Comparison of ENCODE assay signal across 8 cellular contexts in genomic region chr20:51385941-51386530, GRCh38.
A peak's percentile ranks its signal among the peaks of the same experiment; 100 is the strongest.
DNase-seq lines count a peak whose midpoint lies in the region; ATAC-seq and TF ChIP-seq lines count a peak whose summit lies in the region.

No MANE protein-coding gene starts in this region.

- ATAC-seq in gastrocnemius medialis, result no peak
- ATAC-seq in HG03469 (IDR thresholded peaks at IDR 0.05; ENCODE audit: unreplicated experiment), result no peak

- no peaks in the 10 kb centered on the region for H3K36me3 ChIP-seq in gastrocnemius medialis

- no peaks in the 10 kb centered on the region for H3K27me3 ChIP-seq in gastrocnemius medialis

- H3K4me3 ChIP-seq in fibroblast of pulmonary artery (replicated peaks; ENCODE audit: low read depth, low read length) (no peak overlapping the region), gastrocnemius medialis (no peak overlapping the region)

- H3K9me3 ChIP-seq in gastrocnemius medialis, result no peaks in the 10 kb centered on the region

- TF ChIP-seq RAD21 in Ishikawa (IDR thresholded peaks at IDR 0.05; ENCODE audit: low read depth), result peak; percentile 58

- no peak for TF ChIP-seq EP300 in Ishikawa (IDR thresholded peaks at IDR 0.05; ENCODE audit: borderline replicate concordance)

- intact Hi-C loops in gastrocnemius medialis (cut with DNase I; ENCODE audit: low total_unique reads), result loop anchor here (1.0 kb wide), 1 partner anchor 209 kb away; no protein-coding TSS in a partner anchor

- H3K27ac ChIP-seq in gastrocnemius medialis, result no peak overlapping the region

- TF ChIP-seq CTCF in fibroblast of pulmonary artery (IDR thresholded peaks at IDR 0.05; ENCODE audit: low read length, missing control alignments) (peak; percentile 78), gastrocnemius medialis (IDR thresholded peaks at IDR 0.05 in 4 of 5, conservative IDR thresholded peaks at IDR 0.05 in 1 of 5) (peak; percentile 7 to 54 (median 42))

- peaks cover 26 to 31% of the 10 kb centered on the region in 2 donors for H3K4me1 ChIP-seq in gastrocnemius medialis

- no peak for TF ChIP-seq POLR2A in gastrocnemius medialis (IDR thresholded peaks at IDR 0.05)

- DNase-seq in NCI-H2196 (lab: John Stamatoyannopoulos, UW; ENCODE audit: unreplicated experiment), result peak; percentile 18
- no peak for DNase-seq in NCI-H2196 treated with DMSO at 0.1 percent for 48 hours (lab: John Stamatoyannopoulos, UW; ENCODE audit: unreplicated experiment)
- DNase-seq in activated CD4-positive, alpha-beta T cell treated with anti-CD3 and anti-CD28 coated beads for 48 hours, result peak; percentile 22
- DNase-seq in fibroblast of pulmonary artery (ENCODE audit: low read depth), result peak; percentile 63
- no peak for DNase-seq in gastrocnemius medialis
- DNase-seq in DMS53 treated with DMSO at 0.1 percent for 48 hours (lab: John Stamatoyannopoulos, UW; ENCODE audit: unreplicated experiment), result no peak

- in situ Hi-C loops in gastrocnemius medialis (cut with MboI; ENCODE audit: low sequenced_read_pairs in 4 of 4), result no loop called here

TF ChIP-seq in Ishikawa, 13 proteins besides CTCF, POLR2A, EP300 and RAD21:
- TF ChIP-seq TAF1 (IDR thresholded peaks at IDR 0.05; ENCODE audit: low read depth) (no peak), TEAD4 (IDR thresholded peaks at IDR 0.05) (no peak), FOXM1 (IDR thresholded peaks at IDR 0.05; ENCODE audit: borderline replicate concordance, low read depth) (no peak), USF1 (IDR thresholded peaks at IDR 0.05) (no peak), YY1 (IDR thresholded peaks at IDR 0.05; ENCODE audit: low read depth) (no peak), REST (IDR thresholded peaks at IDR 0.05; ENCODE audit: low read depth) (no peak), ZBTB7A (IDR thresholded peaks at IDR 0.05; ENCODE audit: low read depth) (no peak), CREB1 (IDR thresholded peaks at IDR 0.05; ENCODE audit: low read depth) (no peak), MAX (IDR thresholded peaks at IDR 0.05) (no peak), TCF12 (IDR thresholded peaks at IDR 0.05; ENCODE audit: low read depth) (no peak), EGR1 (IDR thresholded peaks at IDR 0.05) (no peak), NFIC (IDR thresholded peaks at IDR 0.05) (no peak), CEBPB (IDR thresholded peaks at IDR 0.05) (no peak)

Comparison
In these comparisons a context has a peak if more than half of its experiments do, and no peak if none do; other contexts are left out.
1. DNase-seq: peak in NCI-H2196 (single experiment), activated CD4-positive, alpha-beta T cell treated with anti-CD3 and anti-CD28 coated beads for 48 hours (single experiment) and fibroblast of pulmonary artery (single experiment); none in NCI-H2196 treated with DMSO at 0.1 percent for 48 hours (single experiment), gastrocnemius medialis (0 of 2) and DMS53 treated with DMSO at 0.1 percent for 48 hours (single experiment).